Comparison of ENCODE assay signal across 10 cellular contexts in the genomic region with DNA sequence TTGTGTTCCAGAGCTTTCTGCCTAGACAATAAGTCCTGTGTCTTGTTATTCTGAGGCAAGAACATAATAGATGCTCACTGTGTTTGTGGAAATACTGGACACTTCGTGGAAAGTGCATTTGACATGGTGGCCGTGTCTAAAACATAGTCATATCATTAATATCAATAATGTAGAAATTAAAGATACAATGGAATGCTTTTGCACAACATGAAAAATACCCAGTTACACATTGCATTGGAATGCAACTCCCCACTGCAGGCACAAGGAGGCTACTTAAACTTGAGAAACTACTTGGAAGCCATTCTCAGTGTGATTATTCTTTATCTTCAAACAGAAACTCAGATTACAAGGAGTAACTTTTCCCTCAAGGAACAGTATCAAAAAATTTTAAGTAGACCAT.
DNase-seq lines count a peak whose midpoint lies in the region; ATAC-seq, FAIRE-seq and TF ChIP-seq lines count a peak whose summit lies in the region.
"Had no signal": no experiment of that assay in that cellular context is flagged by ENCODE, and none has a peak within 500 bp of the region (broad histone marks: within the 10 kb centered on the region; RNA-seq: fewer than 3 reads in every experiment).

No MANE protein-coding gene starts in this region.

- ATAC-seq in pancreas: peak in 3 of 4 donors; percentile 69 to 93 (median 80)
- no peak for ATAC-seq in HG03039 (IDR thresholded peaks at IDR 0.05; ENCODE audit: unreplicated experiment)
- no peak for ATAC-seq in GM18511 (IDR thresholded peaks at IDR 0.05; ENCODE audit: unreplicated experiment)
- ATAC-seq in HG03175 (IDR thresholded peaks at IDR 0.05; ENCODE audit: unreplicated experiment): no peak

- H3K9me3 ChIP-seq in pancreas: no peaks in the 10 kb centered on the region
- H3K9me3 ChIP-seq: psoas muscle had no signal

- WGBS in pancreas, 2 donors: 13 to 16% methylated on average over 2 of the region's 2 CpGs

- TF ChIP-seq CTCF in RWPE1 (conservative IDR thresholded peaks at IDR 0.05; ENCODE audit: low read depth) (peak; percentile 23), pancreas (IDR thresholded peaks at IDR 0.05) (no peak)

- H3K27ac ChIP-seq in RWPE1 (no peak overlapping the region), pancreas (no peak overlapping the region)
- H3K27ac ChIP-seq: psoas muscle had no signal

- H3K4me3 ChIP-seq in pancreas: no peak overlapping the region
- H3K4me3 ChIP-seq: psoas muscle had no signal

- intact Hi-C loops in pancreas (cut with DNase I) (no loop called here), head of caudate nucleus (cut with DNase I) (no loop called here)

- peaks cover 0 to 5% (median 0%) of the 10 kb centered on the region in 3 donors for H3K4me1 ChIP-seq in pancreas

- no peak for FAIRE-seq in pancreas (lab: Jason Lieb, UNC)

- DNase-seq in GM03348 (ENCODE audit: low spot score) (peak; percentile 47), RWPE1 (ENCODE audit: low spot score) (peak; percentile 79), fibroblast of peridontal ligament (ENCODE audit: extremely low read depth) (peak; percentile 78), pancreas (no peak), head of caudate nucleus (no peak)
- DNase-seq: NCI-H446, psoas muscle had no signal

- H3K36me3 ChIP-seq in pancreas: no peaks in the 10 kb centered on the region

- no peaks in the 10 kb centered on the region for H3K27me3 ChIP-seq in pancreas

- CTCF ChIA-PET in RWPE1 (lab: Yijun Ruan, JAX): interaction anchor here (0.6 kb wide), 1 partner anchor 120 kb away, joined by 3 read pairs; no protein-coding TSS in a partner anchor

- POLR2A ChIA-PET in RWPE1 (lab: Yijun Ruan, JAX; ENCODE audit: low non-redundant PET): no interaction called here

Comparison
In these comparisons a context has a peak if more than half of its experiments do, and no peak if none do; other contexts are left out.
1. DNase-seq: peak in GM03348 (single experiment), RWPE1 (single experiment) and fibroblast of peridontal ligament (single experiment); none in pancreas (0 of 6) and head of caudate nucleus (0 of 42).
2. ATAC-seq: peak in pancreas (3 of 4); none in HG03039 (single experiment), GM18511 (single experiment) and HG03175 (single experiment).